8 cellular contexts compared by ENCODE assay signal in genomic region chr22:41799486-41800347, GRCh38. TPM values are rescaled to one million over a fixed set of nuclear protein-coding genes. Genes with fewer than 3 reads are reported as not detected.
DNase-seq lines count a peak whose midpoint lies in the region; ATAC-seq and TF ChIP-seq lines count a peak whose summit lies in the region.

No MANE protein-coding gene starts in this region.

- H3K27me3 Mint-ChIP-seq in CD8-positive, alpha-beta T cell (ENCODE audit: low read depth) = no peaks in the 10 kb centered on the region
- no peaks in the 10 kb centered on the region for H3K27me3 Mint-ChIP-seq in activated naive CD8-positive, alpha-beta T cell treated with anti-CD3 and anti-CD28 coated beads for 36 hours

- H3K27ac Mint-ChIP-seq in CD8-positive, alpha-beta T cell = peak overlapping the region; percentile 98
- peak overlapping the region; percentile 96 for H3K27ac Mint-ChIP-seq in activated naive CD8-positive, alpha-beta T cell treated with anti-CD3 and anti-CD28 coated beads for 36 hours

- CTCF ChIA-PET in CD8-positive, alpha-beta T cell (lab: Charles Lee) = interaction anchor here (2.0 to 6.3 kb wide), 6 partner anchors 13 to 141 kb away, joined by 7 to 45 read pairs (median 18); no protein-coding TSS in a partner anchor

- no peak for TF ChIP-seq EP300 in ovary (IDR thresholded peaks at IDR 0.05)

- H3K4me3 Mint-ChIP-seq in CD8-positive, alpha-beta T cell = peak overlapping the region; percentile 93
- peak overlapping the region; percentile 96 for H3K4me3 Mint-ChIP-seq in activated naive CD8-positive, alpha-beta T cell treated with anti-CD3 and anti-CD28 coated beads for 36 hours

- H3K27ac ChIP-seq in CD8-positive, alpha-beta T cell (ENCODE audit: low read depth, low read length) = peak overlapping the region; percentile 92
- H3K27ac ChIP-seq in HUES6 (ENCODE audit: low read depth, low read length) = peak overlapping the region; percentile 74
- H3K27ac ChIP-seq in heart left ventricle = peak overlapping the region; percentile 56 to 96 (median 90)
- peak overlapping the region; percentile 18 to 87 for H3K27ac ChIP-seq in ovary

- peak overlapping the region; percentile 86 for H3K9ac ChIP-seq in HUES6 (ENCODE audit: low read length)

- H3K9me3 Mint-ChIP-seq in CD8-positive, alpha-beta T cell = no peaks in the 10 kb centered on the region
- no peaks in the 10 kb centered on the region for H3K9me3 Mint-ChIP-seq in activated naive CD8-positive, alpha-beta T cell treated with anti-CD3 and anti-CD28 coated beads for 36 hours

- no peaks in the 10 kb centered on the region for H3K36me3 ChIP-seq in CD8-positive, alpha-beta T cell (ENCODE audit: insufficient read depth, low read length)
- H3K36me3 ChIP-seq in HUES6 (ENCODE audit: control insufficient read depth, insufficient read depth, low read length) (no peaks in the 10 kb centered on the region), heart left ventricle (no peaks in the 10 kb centered on the region), ovary (no peaks in the 10 kb centered on the region)

- ATAC-seq in CD8-positive, alpha-beta T cell = peak; percentile 51
- ATAC-seq in GM19438 (IDR thresholded peaks at IDR 0.05; ENCODE audit: low read depth, unreplicated experiment) (peak; percentile 19), heart left ventricle (peak; percentile 54 to 67 (median 60)), HG03378 (IDR thresholded peaks at IDR 0.05; ENCODE audit: unreplicated experiment) (no peak)

- peak overlapping the region; percentile 99 for H3K4me3 ChIP-seq in CD8-positive, alpha-beta T cell (ENCODE audit: low read depth, low read length)
- peak overlapping the region; percentile 78 for H3K4me3 ChIP-seq in HUES6 (ENCODE audit: low read depth, low read length)
- peak overlapping the region; percentile 61 to 98 (median 85) for H3K4me3 ChIP-seq in heart left ventricle
- H3K4me3 ChIP-seq in ovary = peak overlapping the region; percentile 90

- DNase-seq in CD8-positive, alpha-beta T cell = peak in 1 of 7 experiments; percentile 15
- DNase-seq in activated naive CD8-positive, alpha-beta T cell treated with anti-CD3 and anti-CD28 coated beads for 36 hours = no peak
- DNase-seq in heart left ventricle = peak; percentile 25 to 69 (median 45)
- DNase-seq in ovary = peak in 3 of 5 donors; percentile 35 to 60 (median 38)
- no peak for DNase-seq in NK-92 (lab: John Stamatoyannopoulos, UW; ENCODE audit: unreplicated experiment)

- no peaks in the 10 kb centered on the region for H3K9me3 ChIP-seq in CD8-positive, alpha-beta T cell (ENCODE audit: low read length)
- H3K9me3 ChIP-seq in HUES6 (ENCODE audit: control insufficient read depth, insufficient read depth, low read depth, low read length) = no peaks in the 10 kb centered on the region
- H3K9me3 ChIP-seq in heart left ventricle = no peaks in the 10 kb centered on the region
- H3K9me3 ChIP-seq in ovary = no peaks in the 10 kb centered on the region

- whole genome bisulfite sequencing in heart left ventricle, 4 donors = 15 to 21% (median 18%) methylated on average over 34 to 38 of the region's 38 CpGs
- 17 to 23% (median 19%) methylated on average over 38 of the region's 38 CpGs for WGBS in ovary, 3 donors

- intact Hi-C loops in CD8-positive, alpha-beta T cell (cut with DNase I, micrococcal nuclease) = loop anchor here (1.0 to 5.0 kb wide), 8 partner anchors 18 to 142 kb away; partner anchors contain the start of genes SREBF2 (in 2 of the 2), MEI1 (in 1 of the 2) and SNU13 (in 1 of the 2)
- intact Hi-C loops in heart left ventricle (cut with DNase I) = loop anchor here in 3 of 10 donors (1.0 to 5.0 kb wide), 3 partner anchors 31 to 102 kb away; partner anchors contain the start of gene MEI1 (in 1 of the 3)
- intact Hi-C loops in ovary (cut with DNase I) = no loop called here

- peaks cover 28% of the 10 kb centered on the region for H3K36me3 Mint-ChIP-seq in CD8-positive, alpha-beta T cell
- peaks cover 18% of the 10 kb centered on the region for H3K36me3 Mint-ChIP-seq in activated naive CD8-positive, alpha-beta T cell treated with anti-CD3 and anti-CD28 coated beads for 36 hours

- no peak for TF ChIP-seq CTCF in CD8-positive, alpha-beta T cell (IDR thresholded peaks at IDR 0.05)
- TF ChIP-seq CTCF in heart left ventricle (IDR thresholded peaks at IDR 0.05) (peak in 1 of 12 donors; percentile 4), ovary (IDR thresholded peaks at IDR 0.05) (no peak)

- no peaks in the 10 kb centered on the region for H3K27me3 ChIP-seq in CD8-positive, alpha-beta T cell (ENCODE audit: insufficient read depth, low read length)
- H3K27me3 ChIP-seq in HUES6 (ENCODE audit: control insufficient read depth, insufficient read depth, low read length) (no peaks in the 10 kb centered on the region), heart left ventricle (no peaks in the 10 kb centered on the region), ovary (no peaks in the 10 kb centered on the region)

- peaks cover 35% of the 10 kb centered on the region for H3K4me1 Mint-ChIP-seq in CD8-positive, alpha-beta T cell (ENCODE audit: low read depth)
- peaks cover 31% of the 10 kb centered on the region for H3K4me1 Mint-ChIP-seq in activated naive CD8-positive, alpha-beta T cell treated with anti-CD3 and anti-CD28 coated beads for 36 hours

- POLR2A ChIA-PET in CD8-positive, alpha-beta T cell (lab: Charles Lee) = interaction anchor here (0.8 to 7.9 kb wide), 34 partner anchors 9 to 353 kb away, joined by 3 to 289 read pairs (median 5); partner anchors contain the start of genes CENPM, MEI1, SNU13 and SREBF2

- peaks cover 22% of the 10 kb centered on the region for H3K4me1 ChIP-seq in CD8-positive, alpha-beta T cell (ENCODE audit: insufficient read depth, low read length)
- H3K4me1 ChIP-seq in HUES6 (ENCODE audit: control insufficient read depth, insufficient read depth, low read length) (peaks cover 20% of the 10 kb centered on the region), heart left ventricle (peaks cover 0 to 22% (median 17%) of the 10 kb centered on the region in 12 donors), ovary (ENCODE audit: insufficient read depth) (no peaks in the 10 kb centered on the region)

- TF ChIP-seq POLR2A in heart left ventricle (IDR thresholded peaks at IDR 0.05) (no peak), ovary (IDR thresholded peaks at IDR 0.05) (no peak)

RNA-seq across cellular contexts. Expression of gene CCDC134, which starts 0.8 kb away (rescaled TPM):
- total RNA-seq in CD8-positive, alpha-beta T cell = 10 to 100 TPM; 19.1 to 22.5 TPM
- total RNA-seq in activated naive CD8-positive, alpha-beta T cell treated with anti-CD3 and anti-CD28 coated beads for 36 hours = 10 to 100 TPM; 14.4 to 15.8 TPM
- 10 to 100 TPM in 1 of 9 donors, 1 to 10 TPM in 8; 2.3 to 10.2 (median 3.5) TPM for total RNA-seq in heart left ventricle
- polyA plus RNA-seq in heart left ventricle = 1 to 10 TPM; 2.2 to 5.0 TPM
- 10 to 100 TPM in 1 of 7 donors, 1 to 10 TPM in 6; 7.9 to 13.3 (median 8.8) TPM for total RNA-seq in ovary
- 1 to 10 TPM; 1.3 to 4.9 TPM for polyA plus RNA-seq in ovary

RNA-seq across cellular contexts. Expression of gene SREBF2, which starts 33.2 kb away (rescaled TPM):
- total RNA-seq in CD8-positive, alpha-beta T cell = 100 to 1,000 TPM; 109 to 122 TPM
- total RNA-seq in activated naive CD8-positive, alpha-beta T cell treated with anti-CD3 and anti-CD28 coated beads for 36 hours = 10 to 100 TPM; 68.1 to 74.8 TPM
- total RNA-seq in heart left ventricle (100 to 1,000 TPM in 3 of 9 donors, 10 to 100 TPM in 6; 49.1 to 109 (median 73.0) TPM), ovary (100 to 1,000 TPM in 1 of 7 donors, 10 to 100 TPM in 6; 29.2 to 215 (median 74.1) TPM)
- polyA plus RNA-seq in heart left ventricle (100 to 1,000 TPM in 1 of 2 donors, 10 to 100 TPM in 1; 39.4 to 115 TPM), ovary (10 to 100 TPM; 38.7 to 94.9 TPM)

Comparison
In these comparisons a context has a peak if more than half of its experiments do, and no peak if none do; other contexts are left out.
1. DNase-seq: peak in heart left ventricle (5 of 5) and ovary (3 of 5); none in activated naive CD8-positive, alpha-beta T cell treated with anti-CD3 and anti-CD28 coated beads for 36 hours (single experiment) and NK-92 (single experiment).
2. intact Hi-C loops: an anchor here in CD8-positive, alpha-beta T cell (1.0 to 5.0 kb wide); none called in ovary.
3. Peak in every context shown above with its lines, with median percentiles within 50 percentile points of each other: H3K27ac ChIP-seq and H3K4me3 ChIP-seq.